Comparison of ENCODE assay signal across 16 cellular contexts in genomic region chr5:84286662-84287061, GRCh38.
"Had no signal": no experiment of that assay in that cellular context is flagged by ENCODE, and none has a peak within 500 bp of the region (broad histone marks: within the 10 kb centered on the region; RNA-seq: fewer than 3 reads in every experiment).

No MANE protein-coding gene starts in this region.

- H3K4me3 ChIP-seq: colonic mucosa, left ventricle myocardium inferior, testis had no signal

- ATAC-seq: activated CD4-positive, CD25-positive, alpha-beta regulatory T cell treated with anti-CD3 and anti-CD28 coated beads, Interleukin-2, amount 50 U/mL, for 24 hours; activated CD8-positive, alpha-beta memory T cell treated with anti-CD3 and anti-CD28 coated beads, Interleukin-2, amount 10 ng/mL, durations not matched to agents 7 days and 5 days had no signal

- H3K4me3 Mint-ChIP-seq: activated CD8-positive, alpha-beta memory T cell treated with anti-CD3 and anti-CD28 coated beads, Interleukin-2, amount 10 ng/mL, durations not matched to agents 7 days and 5 days; activated naive CD8-positive, alpha-beta T cell; activated T-cell treated with anti-CD3 and anti-CD28 coated beads, Interleukin-2, amount 50 U/mL, for 24 hours; memory B cell had no signal

- H3K4me1 ChIP-seq: colonic mucosa, testis had no signal

- H3K27me3 Mint-ChIP-seq: activated CD8-positive, alpha-beta memory T cell treated with anti-CD3 and anti-CD28 coated beads, Interleukin-2, amount 10 ng/mL, durations not matched to agents 7 days and 5 days; activated T-cell treated with anti-CD3 and anti-CD28 coated beads, Interleukin-2, amount 50 U/mL, for 24 hours; memory B cell had no signal

- H3K9me3 Mint-ChIP-seq: activated T-cell treated with anti-CD3 and anti-CD28 coated beads, Interleukin-2, amount 50 U/mL, for 24 hours; memory B cell had no signal

- H3K27me3 ChIP-seq: colonic mucosa, testis had no signal

- H3K36me3 ChIP-seq: colonic mucosa, left ventricle myocardium inferior had no signal

- H3K4me1 Mint-ChIP-seq: memory B cell had no signal

- DNase-seq: activated CD4-positive, alpha-beta T cell treated with anti-CD3 and anti-CD28 coated beads, Interleukin-2, amount 50 U/mL, for 4 hours; activated CD8-positive, alpha-beta memory T cell treated with anti-CD3 and anti-CD28 coated beads, Interleukin-2, amount 10 ng/mL, durations not matched to agents 7 days and 5 days; activated effector memory CD4-positive, alpha-beta T cell treated with Interleukin-2 at 50 U/mL for 16 hours; activated T-cell treated with anti-CD3 and anti-CD28 coated beads, Interleukin-2, amount 50 U/mL, for 24 hours; amygdala; colonic mucosa; effector CD8-positive, alpha-beta T cell; foreskin melanocyte; islet precursor cell; left ventricle myocardium inferior; stimulated activated CD4-positive, alpha-beta T cell treated with anti-CD3 and anti-CD28 coated beads, Interleukin-2, amount 100 ng/mL, for 48 hours; stimulated activated naive CD4-positive, alpha-beta T cell treated with Interleukin-2 at 50 U/mL for 16 hours; testis had no signal

- H3K27ac Mint-ChIP-seq: activated CD8-positive, alpha-beta memory T cell treated with anti-CD3 and anti-CD28 coated beads, Interleukin-2, amount 10 ng/mL, durations not matched to agents 7 days and 5 days; activated naive CD8-positive, alpha-beta T cell; activated T-cell treated with anti-CD3 and anti-CD28 coated beads, Interleukin-2, amount 50 U/mL, for 24 hours; memory B cell had no signal

- H3K36me3 Mint-ChIP-seq: activated CD8-positive, alpha-beta memory T cell treated with anti-CD3 and anti-CD28 coated beads, Interleukin-2, amount 10 ng/mL, durations not matched to agents 7 days and 5 days; activated naive CD8-positive, alpha-beta T cell; memory B cell had no signal

- H3K9me3 ChIP-seq: colonic mucosa, left ventricle myocardium inferior, testis had no signal
